Comparison of ENCODE assay signal across 8 cellular contexts in genomic region chr12:113333877-113334785, GRCh38. TPM values are rescaled to one million over a fixed set of nuclear protein-coding genes. Genes with fewer than 3 reads are reported as not detected.
DNase-seq lines count a peak whose midpoint lies in the region; ATAC-seq and TF ChIP-seq lines count a peak whose summit lies in the region.

No MANE protein-coding gene starts in this region.

- intact Hi-C loops in mammary epithelial cell (cut with micrococcal nuclease): no loop called here
- intact Hi-C loops in right lobe of liver (cut with DNase I): no loop called here
- intact Hi-C loops in testis (cut with DNase I; ENCODE audit: low total_unique reads): no loop called here

- H3K4me3 ChIP-seq in mammary epithelial cell (replicated peaks in 1 of 3; ENCODE audit: insufficient read depth in 1 of 3, low read depth in 2 of 3, low read length in 3 of 3) (peak overlapping the region; percentile 70 to 85 (median 80)), right lobe of liver (peak overlapping the region; percentile 73 to 75 (median 75)), testis (peak overlapping the region; percentile 87 to 92)

- H3K9me3 ChIP-seq in mammary epithelial cell (replicated peaks; ENCODE audit: insufficient read depth, low read length) (no peaks in the 10 kb centered on the region), right lobe of liver (no peaks in the 10 kb centered on the region), testis (no peaks in the 10 kb centered on the region)

- TF ChIP-seq POLR2A in right lobe of liver (IDR thresholded peaks at IDR 0.05) (no peak), testis (IDR thresholded peaks at IDR 0.05) (no peak)

- in situ Hi-C loops in mammary epithelial cell (cut with MboI; ENCODE audit: low sequenced_read_pairs in 2 of 2): no loop called here

- BruUV-seq in mammary epithelial cell (replicated peaks; lab: Mats Ljungman, UMichigan): no TSS peak

- dilution Hi-C loops in mammary epithelial cell (cut with HindIII; ENCODE audit: low sequenced_read_pairs): loop anchor here (5.0 kb wide), 1 partner anchor 97 kb away; no protein-coding TSS in a partner anchor

- CTCF ChIA-PET in mammary epithelial cell (lab: Charles Lee; ENCODE audit: low non-redundant PET): no interaction called here

- ATAC-seq in GM21528 (IDR thresholded peaks at IDR 0.05; ENCODE audit: low FRiP score, unreplicated experiment) (peak; percentile 21), right lobe of liver (peak in 3 of 4 donors; percentile 7 to 15 (median 11)), HG03521 (IDR thresholded peaks at IDR 0.05; ENCODE audit: unreplicated experiment) (no peak)

- H3K27ac ChIP-seq in mammary epithelial cell (ENCODE audit: insufficient read depth, low read depth, low read length) (peak overlapping the region; percentile 6), right lobe of liver (peak overlapping the region; percentile 72 to 86 (median 75)), testis (peak overlapping the region; percentile 59 to 78)

- DNase-seq in Ammon's horn (ENCODE audit: low spot score): peak; percentile 47
- DNase-seq in MV-4-11 (lab: John Stamatoyannopoulos, UW): peak; percentile 34
- peak; percentile 16 for DNase-seq in mammary epithelial cell
- peak in 1 of 3 donors; percentile 45 for DNase-seq in right lobe of liver
- DNase-seq in testis: peak; percentile 32
- no peak for DNase-seq in NCI-H82 treated with DMSO at 0.1 percent for 48 hours (lab: John Stamatoyannopoulos, UW; ENCODE audit: unreplicated experiment)

- peaks cover 10% of the 10 kb centered on the region for H3K4me1 ChIP-seq in mammary epithelial cell (ENCODE audit: insufficient read depth, low read length)
- peaks cover 0 to 12% (median 0%) of the 10 kb centered on the region in 4 donors for H3K4me1 ChIP-seq in right lobe of liver
- H3K4me1 ChIP-seq in testis: peaks cover 20% of the 10 kb centered on the region

- TF ChIP-seq CTCF in mammary epithelial cell (conservative IDR thresholded peaks at IDR 0.05 in 1 of 2, IDR thresholded peaks at IDR 0.05 in 1 of 2; ENCODE audit: extremely low read depth in 1 of 2, insufficient read depth in 1 of 2, low read depth in 1 of 2, low read length in 2 of 2): no peak
- no peak for TF ChIP-seq CTCF in right lobe of liver (IDR thresholded peaks at IDR 0.05)
- TF ChIP-seq CTCF in testis (IDR thresholded peaks at IDR 0.05): no peak

- WGBS in mammary epithelial cell (ENCODE audit: low coverage, missing lambda C conversion rate): 38% methylated on average over 22 of the region's 27 CpGs
- WGBS in right lobe of liver (ENCODE audit: insufficient coverage, low coverage, low lambda C conversion rate, missing lambda C conversion rate): 15% methylated on average over 23 of the region's 27 CpGs
- 9 to 12% methylated on average over 27 of the region's 27 CpGs for WGBS in testis, 2 donors

- peak overlapping the region; percentile 41 for H3K9ac ChIP-seq in mammary epithelial cell (ENCODE audit: insufficient read depth, low read length)

- H3K79me2 ChIP-seq in mammary epithelial cell (ENCODE audit: insufficient read depth, low read length): peaks cover 3% of the 10 kb centered on the region

- no peaks in the 10 kb centered on the region for H3K36me3 ChIP-seq in mammary epithelial cell (ENCODE audit: insufficient read depth, low read length)
- H3K36me3 ChIP-seq in right lobe of liver: peaks cover 0 to 3% (median 0%) of the 10 kb centered on the region in 4 donors
- no peaks in the 10 kb centered on the region for H3K36me3 ChIP-seq in testis (ENCODE audit: low read depth, missing control alignments)

- H3K27me3 ChIP-seq in mammary epithelial cell (ENCODE audit: insufficient read depth, low read length) (no peaks in the 10 kb centered on the region), right lobe of liver (no peaks in the 10 kb centered on the region), testis (no peaks in the 10 kb centered on the region)

- no peaks in the 10 kb centered on the region for H4K20me1 ChIP-seq in mammary epithelial cell (ENCODE audit: insufficient read depth, low read length)

- peak overlapping the region; percentile 90 for H3K4me2 ChIP-seq in mammary epithelial cell (ENCODE audit: insufficient read depth, low read depth, low read length)

- peak overlapping the region; percentile 92 for H2AFZ ChIP-seq in mammary epithelial cell (ENCODE audit: low read depth, low read length)

RNA-seq across cellular contexts. Expression of gene SLC8B1, which starts 0.8 kb away (rescaled TPM):
- total RNA-seq in mammary epithelial cell (10 to 100 TPM; 11.7 to 16.1 TPM), right lobe of liver (10 to 100 TPM; 12.6 to 32.7 (median 21.5) TPM), testis (10 to 100 TPM; 78.0 to 88.3 TPM)
- polyA plus RNA-seq in mammary epithelial cell (9.0 TPM), testis (ENCODE audit: insufficient read depth, low read depth, low replicate concordance) (41.2 TPM)
- polyA minus RNA-seq in mammary epithelial cell: 48.0 TPM

RNA-seq across cellular contexts. Expression of gene PLBD2, which starts 24.3 kb away (rescaled TPM):
- total RNA-seq in mammary epithelial cell (10 to 100 TPM; 41.8 to 42.8 TPM), right lobe of liver (10 to 100 TPM; 18.4 to 34.1 (median 28.8) TPM), testis (100 to 1,000 TPM; 120 to 126 TPM)
- polyA plus RNA-seq in mammary epithelial cell (7.2 TPM), testis (ENCODE audit: insufficient read depth, low read depth, low replicate concordance) (110 TPM)
- polyA minus RNA-seq in mammary epithelial cell: 52.6 TPM

Comparison
In these comparisons a context has a peak if more than half of its experiments do, and no peak if none do; other contexts are left out.
1. H3K27ac ChIP-seq: peak in every context shown above with its lines; median percentile 75 in right lobe of liver; 68 in testis; 6 in mammary epithelial cell.